27 cellular contexts compared by ENCODE assay signal in the genomic region with DNA sequence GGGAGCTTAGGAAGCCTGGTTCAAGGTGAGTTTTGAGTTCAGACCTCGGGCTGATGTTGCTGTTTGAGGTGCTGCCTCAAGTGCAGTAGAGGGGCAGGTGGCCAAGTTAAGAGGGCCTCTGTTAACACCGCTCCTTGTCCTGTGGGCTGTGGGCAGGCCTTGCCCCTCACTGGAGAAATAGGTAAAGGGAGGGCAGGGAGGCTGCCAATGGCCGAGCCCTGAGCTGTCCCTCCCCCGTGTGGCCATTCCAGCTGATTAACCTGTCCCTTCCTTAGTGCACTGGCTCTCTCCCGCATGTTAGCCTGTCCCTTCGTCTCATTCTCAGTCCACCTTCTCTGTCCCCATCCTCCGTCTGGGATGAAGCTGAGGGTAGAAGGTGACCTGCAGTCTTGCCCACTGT. TPM values are rescaled to one million over a fixed set of nuclear protein-coding genes. Genes with fewer than 3 reads are reported as not detected.
"Had no signal": no experiment of that assay in that cellular context is flagged by ENCODE, and none has a peak within 500 bp of the region (broad histone marks: within the 10 kb centered on the region; RNA-seq: fewer than 3 reads in every experiment).

No MANE protein-coding gene starts in this region.

- H3K4me1 Mint-ChIP-seq: activated CD4-positive, alpha-beta T cell treated with anti-CD3 and anti-CD28 coated beads, Interleukin-2, amount 10 ng/mL, durations not matched to agents 7 days and 5 days; activated naive CD8-positive, alpha-beta T cell treated with anti-CD3 and anti-CD28 coated beads, Interleukin-2, amount 50 U/mL, for 24 hours had no signal

- ATAC-seq: activated naive CD4-positive, alpha-beta T cell treated with anti-CD3 and anti-CD28 coated beads, Interleukin-2, amount 50 U/mL, for 72 hours; activated naive CD8-positive, alpha-beta T cell treated with anti-CD3 and anti-CD28 coated beads, Interleukin-2, amount 50 U/mL, for 24 hours; activated T-cell treated with anti-CD3 and anti-CD28 coated beads, Interleukin-2, amount 50 U/mL, for 4 hours; body of pancreas; T-helper 17 cell had no signal

- H3K27me3 ChIP-seq: ascending aorta, body of pancreas, cardiac muscle cell, Peyer's patch had no signal

- H3K4me3 ChIP-seq: ascending aorta, body of pancreas, cardiac muscle cell, Peyer's patch had no signal

- H3K27ac ChIP-seq: ascending aorta, body of pancreas, cardiac muscle cell, KMS-11, Peyer's patch had no signal

- H3K36me3 Mint-ChIP-seq: activated CD4-positive, alpha-beta memory T cell treated with anti-CD3 and anti-CD28 coated beads for 36 hours; activated naive CD4-positive, alpha-beta T cell treated with anti-CD3 and anti-CD28 coated beads, Interleukin-2, amount 50 U/mL, for 72 hours had no signal

- H3K36me3 ChIP-seq: ascending aorta, cardiac muscle cell, Peyer's patch had no signal

- DNase-seq: activated CD4-positive, alpha-beta memory T cell treated with anti-CD3 and anti-CD28 coated beads for 36 hours; activated CD4-positive, alpha-beta T cell treated with anti-CD3 and anti-CD28 coated beads, Interleukin-2, amount 10 ng/mL, durations not matched to agents 7 days and 5 days; activated CD4-positive, CD25-positive, alpha-beta regulatory T cell; activated CD8-positive, alpha-beta memory T cell treated with anti-CD3 and anti-CD28 coated beads for 24 hours; activated effector memory CD4-positive, alpha-beta T cell treated with anti-CD3 and anti-CD28 coated beads, Interleukin-2, amount 50 U/mL, for 16 hours; activated naive CD4-positive, alpha-beta T cell treated with Interleukin-2 at 50 U/mL for 16 hours; activated naive CD8-positive, alpha-beta T cell treated with anti-CD3 and anti-CD28 coated beads, Interleukin-2, amount 50 U/mL, for 24 hours; activated T-cell treated with anti-CD3 and anti-CD28 coated beads, Interleukin-2, amount 50 U/mL, for 4 hours; amniotic stem cell; body of pancreas; NCI-H1092; NCI-H1417; NCI-H1930; NCI-H2227 treated with DMSO at 0.1 percent for 48 hours; NCI-H446 treated with DMSO at 0.1 percent for 48 hours; NCI-H774; NK-92 treated with Interleukin-12 subunit alpha and Interleukin-12 subunit beta, amount 100 ng/mL, for 24 hours; OCI-M1; Peyer's patch; SIG-M5; T-helper 17 cell; T-helper 9 cell had no signal

- H3K4me1 ChIP-seq: ascending aorta, body of pancreas had no signal

- H3K27ac Mint-ChIP-seq: activated CD4-positive, alpha-beta memory T cell treated with anti-CD3 and anti-CD28 coated beads for 36 hours; activated CD4-positive, alpha-beta T cell treated with anti-CD3 and anti-CD28 coated beads, Interleukin-2, amount 10 ng/mL, durations not matched to agents 7 days and 5 days; activated naive CD4-positive, alpha-beta T cell treated with anti-CD3 and anti-CD28 coated beads, Interleukin-2, amount 50 U/mL, for 72 hours; activated naive CD8-positive, alpha-beta T cell treated with anti-CD3 and anti-CD28 coated beads, Interleukin-2, amount 50 U/mL, for 24 hours; T-helper 17 cell had no signal

- H3K9me3 Mint-ChIP-seq: activated CD4-positive, alpha-beta memory T cell treated with anti-CD3 and anti-CD28 coated beads for 36 hours; activated CD4-positive, alpha-beta T cell treated with anti-CD3 and anti-CD28 coated beads, Interleukin-2, amount 10 ng/mL, durations not matched to agents 7 days and 5 days; activated naive CD4-positive, alpha-beta T cell treated with anti-CD3 and anti-CD28 coated beads, Interleukin-2, amount 50 U/mL, for 72 hours; activated naive CD8-positive, alpha-beta T cell treated with anti-CD3 and anti-CD28 coated beads, Interleukin-2, amount 50 U/mL, for 24 hours; activated T-cell treated with anti-CD3 and anti-CD28 coated beads, Interleukin-2, amount 50 U/mL, for 4 hours had no signal

- H3K9me3 ChIP-seq: ascending aorta, body of pancreas, Peyer's patch had no signal

- H3K4me3 Mint-ChIP-seq: activated CD4-positive, alpha-beta memory T cell treated with anti-CD3 and anti-CD28 coated beads for 36 hours; activated CD4-positive, alpha-beta T cell treated with anti-CD3 and anti-CD28 coated beads, Interleukin-2, amount 10 ng/mL, durations not matched to agents 7 days and 5 days; activated naive CD8-positive, alpha-beta T cell treated with anti-CD3 and anti-CD28 coated beads, Interleukin-2, amount 50 U/mL, for 24 hours; activated T-cell treated with anti-CD3 and anti-CD28 coated beads, Interleukin-2, amount 50 U/mL, for 4 hours; T-helper 17 cell had no signal

RNA-seq across cellular contexts. Expression of gene CNTFR, which starts 21.4 kb away (rescaled TPM):
- total RNA-seq: activated CD4-positive, alpha-beta memory T cell treated with anti-CD3 and anti-CD28 coated beads for 36 hours; activated CD4-positive, alpha-beta T cell treated with anti-CD3 and anti-CD28 coated beads, Interleukin-2, amount 10 ng/mL, durations not matched to agents 7 days and 5 days; MCF 10A; T-helper 17 cell had no signal

RNA-seq across cellular contexts. Expression of gene ENHO, which starts 45.3 kb away (rescaled TPM):
- total RNA-seq: activated CD4-positive, alpha-beta T cell treated with anti-CD3 and anti-CD28 coated beads, Interleukin-2, amount 10 ng/mL, durations not matched to agents 7 days and 5 days; activated T-cell treated with anti-CD3 and anti-CD28 coated beads, Interleukin-2, amount 50 U/mL, for 4 hours; ascending aorta; MCF 10A had no signal
